ENCODE assay signal across 2 cellular contexts in the genomic region with DNA sequence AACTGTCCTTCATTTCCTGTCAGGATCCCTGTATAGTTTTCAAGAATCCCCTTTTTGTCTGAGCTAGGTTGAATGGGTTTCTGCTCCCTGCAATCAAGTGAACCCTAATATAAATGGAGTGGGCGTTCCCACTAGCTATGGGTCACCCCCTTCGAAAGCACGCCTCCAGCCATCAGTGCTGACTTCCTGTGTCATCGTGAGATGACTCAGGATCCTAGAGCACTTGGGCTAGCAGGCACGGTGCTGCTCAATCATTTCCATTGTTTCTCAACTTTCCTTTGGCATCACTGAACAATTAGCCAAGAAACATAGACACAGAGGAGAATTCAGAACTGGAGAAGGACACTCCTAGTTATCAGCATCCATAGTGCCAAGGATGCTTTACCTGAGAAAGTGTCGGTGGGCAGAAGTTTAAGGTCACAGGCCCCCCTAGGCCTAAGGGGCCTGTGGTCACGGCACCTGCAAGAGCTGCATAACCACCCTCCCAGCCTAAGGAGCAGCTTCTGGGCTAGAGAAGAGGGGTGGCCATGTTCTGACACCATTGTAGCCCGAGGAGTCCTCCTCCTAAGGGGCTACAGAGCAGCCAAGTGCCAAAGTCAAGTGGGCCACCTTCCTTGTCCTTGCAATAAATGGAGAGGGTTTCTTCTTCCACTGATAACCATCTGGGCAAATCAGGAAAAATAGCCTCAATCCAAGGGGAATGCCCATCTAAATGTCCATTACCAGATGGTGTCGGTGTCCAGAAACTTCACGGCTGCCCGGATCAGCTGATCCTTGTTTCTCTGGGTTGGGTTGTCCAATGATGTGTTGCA.
TF ChIP-seq lines count a peak whose summit lies in the region.

No MANE protein-coding gene starts in this region.

TF ChIP-seq in IMR-90, 13 proteins besides CTCF, POLR2A, EP300 and RAD21:
- no peak for TF ChIP-seq SMC3 (IDR thresholded peaks at IDR 0.05; ENCODE audit: low read depth, low read length)
- TF ChIP-seq RCOR1 (IDR thresholded peaks at IDR 0.05; ENCODE audit: insufficient replicate concordance, low read length), result no peak
- peak; percentile 17; the same call in 1 of the 2 replicates for TF ChIP-seq FOS (IDR thresholded peaks at IDR 0.05; ENCODE audit: low read depth, low read length)
- no peak for TF ChIP-seq USF2 (IDR thresholded peaks at IDR 0.05; ENCODE audit: low read depth, low read length)
- TF ChIP-seq NFE2L2 (IDR thresholded peaks at IDR 0.05; ENCODE audit: low read depth, low read length), result peak; percentile 47; the same call in 1 of the 2 replicates
- peak; percentile 46; the same call in 1 of the 2 replicates for TF ChIP-seq MXI1 (IDR thresholded peaks at IDR 0.05; ENCODE audit: borderline replicate concordance, low read depth, low read length)
- no peak for TF ChIP-seq MAZ (IDR thresholded peaks at IDR 0.05; ENCODE audit: borderline replicate concordance, low read depth, low read length)
- TF ChIP-seq BHLHE40 (IDR thresholded peaks at IDR 0.05; ENCODE audit: low read depth, low read length), result no peak
- TF ChIP-seq RFX5 (IDR thresholded peaks at IDR 0.05; ENCODE audit: low read depth, low read length), result no peak
- no peak for TF ChIP-seq CHD1 (IDR thresholded peaks at IDR 0.05; ENCODE audit: low read depth, low read length)
- TF ChIP-seq ELK1 (IDR thresholded peaks at IDR 0.05; ENCODE audit: borderline replicate concordance, low read depth, low read length), result no peak
- no peak for TF ChIP-seq MAFK (IDR thresholded peaks at IDR 0.05; ENCODE audit: low read depth, low read length)
- TF ChIP-seq CEBPB (IDR thresholded peaks at IDR 0.05; ENCODE audit: low read depth, low read length), result peak; percentile 85; the same call in 1 of the 2 replicates
TF ChIP-seq in IMR-90: peak in this region for 4.

TF ChIP-seq in endothelial cell of umbilical vein, 7 proteins besides CTCF, POLR2A, EP300 and RAD21:
- TF ChIP-seq JUN (IDR thresholded peaks at IDR 0.05; ENCODE audit: borderline replicate concordance, insufficient read depth, insufficient read length, low read depth) (peak; percentile 13), EZH2 (IDR thresholded peaks at IDR 0.05; ENCODE audit: borderline replicate concordance, low read depth, low read length, severe bottlenecking) (no peak), MYC (IDR thresholded peaks at IDR 0.05; ENCODE audit: low read depth, low read length) (no peak), FOS (IDR thresholded peaks at IDR 0.05; ENCODE audit: borderline replicate concordance, insufficient read depth, low read length) (no peak), GATA2 (IDR thresholded peaks at IDR 0.05; ENCODE audit: insufficient read depth, insufficient read length, low read depth, low read length) (no peak)
